11 cellular contexts compared by ENCODE assay signal in genomic region chr7:130649004-130649790, GRCh38. TPM values are rescaled to one million over a fixed set of nuclear protein-coding genes. Genes with fewer than 3 reads are reported as not detected.
DNase-seq lines count a peak whose midpoint lies in the region; ATAC-seq and TF ChIP-seq lines count a peak whose summit lies in the region.
"Had no signal": no experiment of that assay in that cellular context is flagged by ENCODE, and none has a peak within 500 bp of the region (broad histone marks: within the 10 kb centered on the region; RNA-seq: fewer than 3 reads in every experiment).

No MANE protein-coding gene starts in this region.

- H3K36me3 ChIP-seq in NT2/D1 (ENCODE audit: insufficient read depth, insufficient read length, low read length) (no peaks in the 10 kb centered on the region), testis (ENCODE audit: low read depth, missing control alignments) (no peaks in the 10 kb centered on the region), sigmoid colon (peaks cover 0 to 16% (median 0%) of the 10 kb centered on the region in 4 donors)

- H3K27ac ChIP-seq in testis (no peak overlapping the region), sigmoid colon (no peak overlapping the region)

- TF ChIP-seq CTCF in testis (IDR thresholded peaks at IDR 0.05) (no peak), sigmoid colon (IDR thresholded peaks at IDR 0.05) (no peak)

- no peak overlapping the region for H3K9ac ChIP-seq in NT2/D1 (ENCODE audit: insufficient read length, low read depth)

- no peak for TF ChIP-seq POLR2A in testis (IDR thresholded peaks at IDR 0.05)
- no peak for TF ChIP-seq POLR2A in sigmoid colon (IDR thresholded peaks at IDR 0.05)

- no peak for TF ChIP-seq EP300 in sigmoid colon (IDR thresholded peaks at IDR 0.05)

- H3K4me3 Mint-ChIP-seq in T-helper 17 cell, result no peak overlapping the region

- no peaks in the 10 kb centered on the region for H3K27me3 Mint-ChIP-seq in T-helper 17 cell

- no peaks in the 10 kb centered on the region for H3K4me1 ChIP-seq in NT2/D1 (ENCODE audit: insufficient read depth, insufficient read length)
- no peaks in the 10 kb centered on the region for H3K4me1 ChIP-seq in testis
- H3K4me1 ChIP-seq in sigmoid colon, result no peaks in the 10 kb centered on the region

- peak; percentile 81 for ATAC-seq in GM21390 (IDR thresholded peaks at IDR 0.05; ENCODE audit: unreplicated experiment)
- ATAC-seq in T-helper 17 cell, result no peak

- WGBS in testis, 2 donors, result 89 to 96% methylated on average over 4 of the region's 4 CpGs
- WGBS in sigmoid colon, 2 donors, result 82 to 86% methylated on average over 4 of the region's 4 CpGs

- intact Hi-C loops in testis (cut with DNase I; ENCODE audit: low total_unique reads) (no loop called here), sigmoid colon (cut with DNase I) (no loop called here)

- peak; percentile 33 for DNase-seq in GM04504 (ENCODE audit: low read depth)
- peak; percentile 23 for DNase-seq in NT2/D1 (ENCODE audit: low read depth, low spot score)
- peak; percentile 37 for DNase-seq in foreskin melanocyte
- DNase-seq in testis, result no peak
- no peak for DNase-seq in T-helper 17 cell
- no peak for DNase-seq in sigmoid colon
- DNase-seq in D341Med (ENCODE audit: low spot score), result no peak
- DNase-seq: NCI-H1105 had no signal

- H3K27ac Mint-ChIP-seq in T-helper 17 cell, result no peak overlapping the region

- no peak overlapping the region for H3K4me3 ChIP-seq in NT2/D1 (ENCODE audit: insufficient read length, low read depth)
- no peak overlapping the region for H3K4me3 ChIP-seq in testis
- no peak overlapping the region for H3K4me3 ChIP-seq in sigmoid colon

- H3K36me3 Mint-ChIP-seq in T-helper 17 cell (ENCODE audit: low read depth), result peaks cover 7% of the 10 kb centered on the region

- no peaks in the 10 kb centered on the region for H3K9me3 ChIP-seq in NT2/D1 (ENCODE audit: insufficient read depth, low read length)
- H3K9me3 ChIP-seq in testis, result no peaks in the 10 kb centered on the region
- no peaks in the 10 kb centered on the region for H3K9me3 ChIP-seq in T-helper 17 cell (ENCODE audit: control insufficient read depth, low read length, poor library complexity, severe bottlenecking)
- no peaks in the 10 kb centered on the region for H3K9me3 ChIP-seq in sigmoid colon

- H3K27me3 ChIP-seq in NT2/D1 (ENCODE audit: insufficient read depth, insufficient read length), result no peaks in the 10 kb centered on the region
- no peaks in the 10 kb centered on the region for H3K27me3 ChIP-seq in testis
- H3K27me3 ChIP-seq in sigmoid colon, result no peaks in the 10 kb centered on the region

- H3K4me1 Mint-ChIP-seq in T-helper 17 cell, result peaks cover 4% of the 10 kb centered on the region

RNA-seq across cellular contexts. Expression of gene COPG2, which starts 19.4 kb away (rescaled TPM):
- 10 to 100 TPM; 41.8 to 51.0 TPM for total RNA-seq in testis
- 44.2 TPM for polyA plus RNA-seq in testis (ENCODE audit: insufficient read depth, low read depth, low replicate concordance)
- 1 to 10 TPM; 7.6 to 8.7 TPM for total RNA-seq in T-helper 17 cell
- 10 to 100 TPM; 11.7 to 15.5 (median 12.8) TPM for total RNA-seq in sigmoid colon
- 10 to 100 TPM in 1 of 3 donors, 1 to 10 TPM in 2; 8.8 to 13.0 (median 9.0) TPM for polyA plus RNA-seq in sigmoid colon

RNA-seq across cellular contexts. Expression of gene TSGA13, which starts 37.1 kb away (rescaled TPM):
- 1 to 10 TPM; 6.8 to 9.5 TPM for total RNA-seq in testis
- polyA plus RNA-seq in testis (ENCODE audit: insufficient read depth, low read depth, low replicate concordance), result 20.4 TPM
- not detected for total RNA-seq in T-helper 17 cell
- not detected for total RNA-seq in sigmoid colon
- not detected for polyA plus RNA-seq in sigmoid colon
- total RNA-seq: epithelial cell of proximal tubule, posterior vena cava had no signal

Comparison
In these comparisons a context has a peak if more than half of its experiments do, and no peak if none do; other contexts are left out.
1. DNase-seq: peak in GM04504 (single experiment), NT2/D1 (single experiment) and foreskin melanocyte (single experiment); none in testis (single experiment), T-helper 17 cell (0 of 3), sigmoid colon (single experiment) and D341Med (single experiment).
2. RNA of gene TSGA13, which starts 37.1 kb away (total RNA-seq): 6.8 to 9.5 TPM in testis; not detected in T-helper 17 cell and not detected in sigmoid colon; every median in the first group is over 4 times any median in the second.